Comparison of ENCODE assay signal across 9 cellular contexts in the genomic region with DNA sequence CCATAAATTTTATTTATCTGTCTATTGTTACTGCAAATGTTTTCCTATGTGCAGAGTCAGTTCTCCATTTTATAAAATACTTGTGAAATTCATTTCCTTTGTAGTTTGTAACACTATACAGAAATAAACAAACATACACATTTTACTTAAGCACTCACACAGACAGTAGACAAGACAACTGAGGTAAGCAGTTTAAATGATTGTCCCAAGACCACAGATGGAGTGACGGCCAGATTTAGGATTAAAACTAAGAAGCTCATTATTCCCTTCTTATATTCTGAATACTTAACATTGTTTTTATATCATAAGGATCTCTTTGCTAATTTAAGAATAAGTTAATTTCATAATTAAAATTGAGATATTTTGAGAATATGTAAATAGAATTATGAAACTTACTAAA.
DNase-seq lines count a peak whose midpoint lies in the region; ATAC-seq and TF ChIP-seq lines count a peak whose summit lies in the region.
"Had no signal": no experiment of that assay in that cellular context is flagged by ENCODE, and none has a peak within 500 bp of the region (broad histone marks: within the 10 kb centered on the region; RNA-seq: fewer than 3 reads in every experiment).

No MANE protein-coding gene starts in this region.

- POLR2A ChIA-PET in naive thymus-derived CD4-positive, alpha-beta T cell (lab: Charles Lee): interaction anchor here (2.0 kb wide), 1 partner anchor 197 kb away, joined by 10 read pairs; a partner anchor contains a TSS

- H3K4me3 ChIP-seq in MM.1S (ENCODE audit: low read length): peak overlapping the region; percentile 59
- H3K4me3 ChIP-seq in naive thymus-derived CD4-positive, alpha-beta T cell (ENCODE audit: low read length): peak overlapping the region; percentile 34

- CTCF ChIA-PET in Calu3 (lab: Charles Lee): interaction anchor here (0.6 to 1.6 kb wide), 2 partner anchors 9 to 163 kb away, joined by 5 to 6 read pairs; no protein-coding TSS in a partner anchor
- CTCF ChIA-PET in naive thymus-derived CD4-positive, alpha-beta T cell (lab: Charles Lee): interaction anchor here (1.0 to 1.1 kb wide), 2 partner anchors 10 kb away, joined by 3 read pairs; no protein-coding TSS in a partner anchor

- TF ChIP-seq CTCF in Calu3 (IDR thresholded peaks at IDR 0.05; ENCODE audit: unreplicated experiment) (no peak), MM.1S (IDR thresholded peaks at IDR 0.05; ENCODE audit: low read length) (no peak)

- no peak for ATAC-seq in central memory CD8-positive, alpha-beta T cell (replicated peaks; ENCODE audit: extremely low read depth, poor library complexity, severe bottlenecking)
- no peak for ATAC-seq in naive thymus-derived CD4-positive, alpha-beta T cell
- ATAC-seq in HG02973 (IDR thresholded peaks at IDR 0.05; ENCODE audit: unreplicated experiment) (no peak), GM21381 (IDR thresholded peaks at IDR 0.05; ENCODE audit: unreplicated experiment) (no peak)

- peak overlapping the region; percentile 79 for H3K4me3 Mint-ChIP-seq in Calu3 (ENCODE audit: low read depth, unreplicated experiment)
- H3K4me3 Mint-ChIP-seq in central memory CD8-positive, alpha-beta T cell: peak overlapping the region; percentile 75
- H3K4me3 Mint-ChIP-seq in naive thymus-derived CD4-positive, alpha-beta T cell: peak overlapping the region; percentile 72 to 88 (median 83)

- no peaks in the 10 kb centered on the region for H3K9me3 Mint-ChIP-seq in Calu3 (ENCODE audit: low read depth, unreplicated experiment)
- H3K9me3 Mint-ChIP-seq in central memory CD8-positive, alpha-beta T cell: no peaks in the 10 kb centered on the region
- peaks cover 0 to 2% (median 0%) of the 10 kb centered on the region in 11 donors for H3K9me3 Mint-ChIP-seq in naive thymus-derived CD4-positive, alpha-beta T cell

- H3K27ac ChIP-seq in MM.1S (ENCODE audit: low read length): peak overlapping the region; percentile 72; the same call in 1 of the 2 replicates
- H3K27ac ChIP-seq in naive thymus-derived CD4-positive, alpha-beta T cell (ENCODE audit: low read depth, low read length): peak overlapping the region; percentile 71

- intact Hi-C loops in Calu3 (cut with micrococcal nuclease; ENCODE audit: unreplicated experiment): loop anchor here (5.0 kb wide), 1 partner anchor 197 kb away; a partner anchor contains a TSS
- intact Hi-C loops in naive thymus-derived CD4-positive, alpha-beta T cell (cut with micrococcal nuclease): loop anchor here (5.0 to 10.0 kb wide), 5 partner anchors 58 to 389 kb away; a partner anchor contains a TSS

- peaks cover 14% of the 10 kb centered on the region for H3K4me1 ChIP-seq in MM.1S (ENCODE audit: low read length)
- H3K4me1 ChIP-seq in naive thymus-derived CD4-positive, alpha-beta T cell (ENCODE audit: control insufficient read depth in 2 of 2, insufficient read depth in 2 of 2, low read length in 2 of 2): peaks cover 11 to 27% of the 10 kb centered on the region in 2 donors

- H2AFZ ChIP-seq in MM.1S (ENCODE audit: low read length): no peak overlapping the region

- H3F3A ChIP-seq in MM.1S (ENCODE audit: insufficient read depth, low read length): peaks cover 15% of the 10 kb centered on the region

- peaks cover 24% of the 10 kb centered on the region for H3K4me1 Mint-ChIP-seq in Calu3 (ENCODE audit: low read depth, unreplicated experiment)
- peaks cover 23% of the 10 kb centered on the region for H3K4me1 Mint-ChIP-seq in central memory CD8-positive, alpha-beta T cell
- peaks cover 9 to 40% (median 28%) of the 10 kb centered on the region in 7 donors for H3K4me1 Mint-ChIP-seq in naive thymus-derived CD4-positive, alpha-beta T cell

- H3K9me3 ChIP-seq in MM.1S (replicated peaks; ENCODE audit: insufficient read depth, low read length): no peaks in the 10 kb centered on the region
- no peaks in the 10 kb centered on the region for H3K9me3 ChIP-seq in naive thymus-derived CD4-positive, alpha-beta T cell (ENCODE audit: control insufficient read depth in 2 of 3, low read length in 3 of 3)

- H3K36me3 ChIP-seq in MM.1S (replicated peaks; ENCODE audit: insufficient read depth, low read length): no peaks in the 10 kb centered on the region
- no peaks in the 10 kb centered on the region for H3K36me3 ChIP-seq in naive thymus-derived CD4-positive, alpha-beta T cell (ENCODE audit: control insufficient read depth in 2 of 3, insufficient read depth in 3 of 3, low read length in 3 of 3)

- peak overlapping the region; percentile 37 for H3K4me2 ChIP-seq in MM.1S (ENCODE audit: low read depth, low read length)

- no peaks in the 10 kb centered on the region for H3K27me3 ChIP-seq in MM.1S (replicated peaks; ENCODE audit: insufficient read depth, low read length)
- H3K27me3 ChIP-seq in naive thymus-derived CD4-positive, alpha-beta T cell (ENCODE audit: control insufficient read depth in 2 of 2, insufficient read depth in 2 of 2, low read length in 2 of 2): no peaks in the 10 kb centered on the region

- H3K79me2 ChIP-seq in MM.1S (ENCODE audit: low read length): peaks cover 49% of the 10 kb centered on the region

- peak overlapping the region; percentile 97 for H3K27ac Mint-ChIP-seq in Calu3 (ENCODE audit: unreplicated experiment)
- H3K27ac Mint-ChIP-seq in central memory CD8-positive, alpha-beta T cell (ENCODE audit: low read depth): peak overlapping the region; percentile 95
- H3K27ac Mint-ChIP-seq in naive thymus-derived CD4-positive, alpha-beta T cell: peak overlapping the region; percentile 55 to 95 (median 85)

- no peaks in the 10 kb centered on the region for H3K9me2 ChIP-seq in MM.1S (replicated peaks; ENCODE audit: insufficient read depth, low read length)

- DNase-seq in Calu3 (no peak), MM.1S (peak; percentile 19), SW 1271 (lab: John Stamatoyannopoulos, UW) (no peak), HuH-7 (ENCODE audit: low spot score) (no peak)
- DNase-seq in central memory CD8-positive, alpha-beta T cell (ENCODE audit: low spot score in 2 of 2): no peak
- DNase-seq in naive thymus-derived CD4-positive, alpha-beta T cell: no peak
- DNase-seq: activated CD4-positive, alpha-beta T cell treated with anti-CD3 and anti-CD28 coated beads, Interleukin-2, amount 50 U/mL, for 48 hours had no signal

- H3K36me3 Mint-ChIP-seq in Calu3 (ENCODE audit: insufficient read depth, unreplicated experiment): peaks cover 6% of the 10 kb centered on the region
- peaks cover 5% of the 10 kb centered on the region for H3K36me3 Mint-ChIP-seq in central memory CD8-positive, alpha-beta T cell (ENCODE audit: insufficient read depth)
- peaks cover 0 to 8% (median 3%) of the 10 kb centered on the region in 5 donors for H3K36me3 Mint-ChIP-seq in naive thymus-derived CD4-positive, alpha-beta T cell

- H4K20me1 ChIP-seq in MM.1S (ENCODE audit: insufficient read depth, low read length): no peaks in the 10 kb centered on the region

- H3K27me3 Mint-ChIP-seq in Calu3 (ENCODE audit: unreplicated experiment): no peaks in the 10 kb centered on the region
- no peaks in the 10 kb centered on the region for H3K27me3 Mint-ChIP-seq in central memory CD8-positive, alpha-beta T cell
- H3K27me3 Mint-ChIP-seq in naive thymus-derived CD4-positive, alpha-beta T cell: no peaks in the 10 kb centered on the region

- H3K9ac ChIP-seq in MM.1S (ENCODE audit: low read length): peak overlapping the region; percentile 60

- no TSS peak for BruUV-seq in Calu3 (replicated peaks; lab: Mats Ljungman, UMichigan)
